ENCODE assay signal across 20 cellular contexts in genomic region chr5:36686881-36687280, GRCh38.
DNase-seq lines count a peak whose midpoint lies in the region; ATAC-seq and TF ChIP-seq lines count a peak whose summit lies in the region.
"Had no signal": no experiment of that assay in that cellular context is flagged by ENCODE, and none has a peak within 500 bp of the region (broad histone marks: within the 10 kb centered on the region; RNA-seq: fewer than 3 reads in every experiment).

No MANE protein-coding gene starts in this region.

- no peaks in the 10 kb centered on the region for H3K27me3 ChIP-seq in liver (ENCODE audit: control insufficient read depth in 4 of 4, insufficient read depth in 4 of 4, low read length in 3 of 4)

- DNase-seq in activated naive CD8-positive, alpha-beta T cell treated with anti-CD3 and anti-CD28 coated beads, Interleukin-2, amount 50 U/mL, for 24 hours: no peak
- DNase-seq in activated naive CD8-positive, alpha-beta T cell treated with anti-CD3 and anti-CD28 coated beads for 36 hours: no peak
- DNase-seq in caudate nucleus (lab: John Stamatoyannopoulos, UW) (no peak), kidney glomerular epithelial cell (lab: John Stamatoyannopoulos, UW) (no peak), NCI-H774 (lab: John Stamatoyannopoulos, UW) (no peak), cortex of kidney (lab: John Stamatoyannopoulos, UW) (no peak)
- DNase-seq: AML-193; CD4-positive, alpha-beta memory T cell; DMS153; DMS79; GF-D8; GOT3; H7; HFFc6 had no signal

- no peaks in the 10 kb centered on the region for H3K36me3 ChIP-seq in liver (ENCODE audit: control insufficient read depth in 4 of 4, insufficient read depth in 3 of 4, low read depth in 1 of 4, low read length in 3 of 4)

- WGBS in liver: 72% methylated on average over 3 of the region's 3 CpGs

- no peak overlapping the region for H3K4me3 Mint-ChIP-seq in activated naive CD8-positive, alpha-beta T cell treated with anti-CD3 and anti-CD28 coated beads, Interleukin-2, amount 50 U/mL, for 24 hours
- H3K4me3 Mint-ChIP-seq in activated naive CD8-positive, alpha-beta T cell treated with anti-CD3 and anti-CD28 coated beads for 36 hours: no peak overlapping the region
- H3K4me3 Mint-ChIP-seq: HFFc6 had no signal

- peak overlapping the region; percentile 41 for H3K27ac ChIP-seq in caudate nucleus (ENCODE audit: low read depth, low read length)
- no peak overlapping the region for H3K27ac ChIP-seq in liver (ENCODE audit: low read depth in 1 of 2, low read length in 2 of 2)
- H3K27ac ChIP-seq in temporal lobe (ENCODE audit: low read depth, low read length): peak overlapping the region; percentile 19
- H3K27ac ChIP-seq: 22Rv1, A549, C4-2B had no signal

- TF ChIP-seq CTCF in liver (IDR thresholded peaks at IDR 0.05; ENCODE audit: low read depth, low read length, missing input control): no peak

- H3K4me1 ChIP-seq in liver (ENCODE audit: control insufficient read depth in 4 of 4, insufficient read depth in 4 of 4, low read length in 3 of 4): peaks cover 2 to 9% (median 5%) of the 10 kb centered on the region in 4 donors

- no peak for ATAC-seq in activated naive CD8-positive, alpha-beta T cell treated with anti-CD3 and anti-CD28 coated beads, Interleukin-2, amount 50 U/mL, for 24 hours
- ATAC-seq: A549, HCT116 had no signal

- no peak for TF ChIP-seq RAD21 in liver (IDR thresholded peaks at IDR 0.05)

- H3K4me1 Mint-ChIP-seq in activated naive CD8-positive, alpha-beta T cell treated with anti-CD3 and anti-CD28 coated beads, Interleukin-2, amount 50 U/mL, for 24 hours: peaks cover 34% of the 10 kb centered on the region
- H3K4me1 Mint-ChIP-seq in activated naive CD8-positive, alpha-beta T cell treated with anti-CD3 and anti-CD28 coated beads for 36 hours: peaks cover 26% of the 10 kb centered on the region

- H3K9me3 ChIP-seq in liver (ENCODE audit: control insufficient read depth in 4 of 4, low read length in 3 of 4): no peaks in the 10 kb centered on the region
- H3K9me3 ChIP-seq: A549 had no signal

- no peak overlapping the region for H3K4me3 ChIP-seq in liver (ENCODE audit: low read depth in 1 of 3, low read length in 3 of 3)
- H3K4me3 ChIP-seq: A549 had no signal

- no peaks in the 10 kb centered on the region for H3K36me3 Mint-ChIP-seq in activated naive CD8-positive, alpha-beta T cell treated with anti-CD3 and anti-CD28 coated beads, Interleukin-2, amount 50 U/mL, for 24 hours (ENCODE audit: low read depth)
- H3K36me3 Mint-ChIP-seq in activated naive CD8-positive, alpha-beta T cell treated with anti-CD3 and anti-CD28 coated beads for 36 hours: no peaks in the 10 kb centered on the region
- H3K36me3 Mint-ChIP-seq: CD4-positive, alpha-beta memory T cell had no signal

- H3K27me3 Mint-ChIP-seq in activated naive CD8-positive, alpha-beta T cell treated with anti-CD3 and anti-CD28 coated beads, Interleukin-2, amount 50 U/mL, for 24 hours: peaks cover 9% of the 10 kb centered on the region
- peaks cover 23% of the 10 kb centered on the region for H3K27me3 Mint-ChIP-seq in activated naive CD8-positive, alpha-beta T cell treated with anti-CD3 and anti-CD28 coated beads for 36 hours

- H3K27ac Mint-ChIP-seq in activated naive CD8-positive, alpha-beta T cell treated with anti-CD3 and anti-CD28 coated beads, Interleukin-2, amount 50 U/mL, for 24 hours: peak overlapping the region; percentile 39
- H3K27ac Mint-ChIP-seq in activated naive CD8-positive, alpha-beta T cell treated with anti-CD3 and anti-CD28 coated beads for 36 hours: no peak overlapping the region
- H3K27ac Mint-ChIP-seq: CD4-positive, alpha-beta memory T cell; HFFc6 had no signal

- no peaks in the 10 kb centered on the region for H3K9me3 Mint-ChIP-seq in activated naive CD8-positive, alpha-beta T cell treated with anti-CD3 and anti-CD28 coated beads, Interleukin-2, amount 50 U/mL, for 24 hours
- H3K9me3 Mint-ChIP-seq in activated naive CD8-positive, alpha-beta T cell treated with anti-CD3 and anti-CD28 coated beads for 36 hours: no peaks in the 10 kb centered on the region
- H3K9me3 Mint-ChIP-seq: HFFc6 had no signal

- no peak overlapping the region for H3K9ac ChIP-seq in liver (ENCODE audit: low read depth in 1 of 2, low read length in 2 of 2)

TF ChIP-seq in liver, 16 proteins besides CTCF, POLR2A, EP300 and RAD21:
- TF ChIP-seq HNF4A (conservative IDR thresholded peaks at IDR 0.05): peak; percentile 16 to 21
- TF ChIP-seq, protein P1, sequence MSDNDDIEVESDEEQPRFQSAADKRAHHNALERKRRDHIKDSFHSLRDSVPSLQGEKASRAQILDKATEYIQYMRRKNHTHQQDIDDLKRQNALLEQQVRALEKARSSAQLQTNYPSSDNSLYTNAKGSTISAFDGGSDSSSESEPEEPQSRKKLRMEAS (IDR thresholded peaks at IDR 0.05): no peak

Comparison
In these comparisons a context has a peak if more than half of its experiments do, and no peak if none do; other contexts are left out.
1. H3K27ac ChIP-seq: peak in caudate nucleus (single experiment) and temporal lobe (single experiment); none in liver (0 of 2).